Comparison of ENCODE assay signal across 23 cellular contexts in genomic region chr9:7205806-7206205, GRCh38.
"Had no signal": no experiment of that assay in that cellular context is flagged by ENCODE, and none has a peak within 500 bp of the region (broad histone marks: within the 10 kb centered on the region; RNA-seq: fewer than 3 reads in every experiment).

No MANE protein-coding gene starts in this region.

- H3K4me3 ChIP-seq: K562 had no signal

- DNase-seq: MV-4-11, NCI-H1048, NCI-H1105, NCI-H1417, NCI-H1436 treated with DMSO at 0.1 percent for 48 hours, NCI-H187, NCI-H2029, NCI-H2081 treated with DMSO at 0.1 percent for 48 hours, NCI-H2171 treated with DMSO at 0.1 percent for 48 hours, NCI-H345, NCI-H446 treated with DMSO at 0.1 percent for 48 hours, NCI-H510A treated with DMSO at 0.1 percent for 48 hours, NCI-H526 treated with DMSO at 0.1 percent for 48 hours, NCI-H748 treated with DMSO at 0.1 percent for 48 hours, Right ventricle myocardium superior, RPMI8226, SIG-M5, SK-N-SH, SW 1271 had no signal

- ATAC-seq: K562 had no signal

- H3K27me3 Mint-ChIP-seq: IgD-negative memory B cell had no signal

- H3K4me1 Mint-ChIP-seq: IgD-negative memory B cell had no signal

- H3K27ac ChIP-seq: HL-60, KMS-11 had no signal

- H3K4me2 ChIP-seq: KMS-11, SK-N-SH had no signal

- H3K27ac Mint-ChIP-seq: IgD-negative memory B cell had no signal

- H3K9me3 ChIP-seq: SK-N-SH had no signal

- H3K9ac ChIP-seq: KMS-11, SK-N-SH had no signal

- H3K9me2 ChIP-seq: SK-N-SH had no signal

- H3K4me3 Mint-ChIP-seq: IgD-negative memory B cell had no signal
